Comparison of ENCODE assay signal across 9 cellular contexts in genomic region chr3:75327453-75327852, GRCh38.
"Had no signal": no experiment of that assay in that cellular context is flagged by ENCODE, and none has a peak within 500 bp of the region (broad histone marks: within the 10 kb centered on the region; RNA-seq: fewer than 3 reads in every experiment).

No MANE protein-coding gene starts in this region.

- H3K9ac ChIP-seq: KMS-11 had no signal

- H3K9me3 ChIP-seq: HAP-1 had no signal

- FAIRE-seq: H1, H54, HTR-8/SVneo had no signal

- ATAC-seq: GM23338, HCT116 had no signal

- H2AFZ ChIP-seq: GM23338 had no signal

- DNase-seq: HFFc6, KBM-7 had no signal

- H3K4me1 ChIP-seq: HAP-1 had no signal

- H3K27ac ChIP-seq: KMS-11 had no signal

- H3K36me3 ChIP-seq: HAP-1 had no signal

- H3K4me2 ChIP-seq: GM23338, KMS-11 had no signal

- H3K4me3 ChIP-seq: GM23338, HAP-1 had no signal
